10 cellular contexts compared by ENCODE assay signal in genomic region chr5:80686757-80687156, GRCh38. TPM values are rescaled to one million over a fixed set of nuclear protein-coding genes. Genes with fewer than 3 reads are reported as not detected.
DNase-seq lines count a peak whose midpoint lies in the region; ATAC-seq and TF ChIP-seq lines count a peak whose summit lies in the region.
"Had no signal": no experiment of that assay in that cellular context is flagged by ENCODE, and none has a peak within 500 bp of the region (broad histone marks: within the 10 kb centered on the region; RNA-seq: fewer than 3 reads in every experiment).

No MANE protein-coding gene starts in this region.

- peaks cover 22 to 33% of the 10 kb centered on the region in 2 donors for H3K4me1 Mint-ChIP-seq in immature natural killer cell

- in situ Hi-C loops in ACHN (cut with HindIII; ENCODE audit: low pct_ligation_motif_present, low pct_unique_long_range_greater_than_20kb, low sequenced_read_pairs) = no loop called here

- H3K9me3 Mint-ChIP-seq in immature natural killer cell = no peaks in the 10 kb centered on the region
- H3K9me3 Mint-ChIP-seq: activated T-cell treated with anti-CD3 and anti-CD28 coated beads, Interleukin-2, amount 50 U/mL, for 4 hours had no signal

- peak; percentile 14 for TF ChIP-seq CTCF in GM12873 (IDR thresholded peaks at IDR 0.05; ENCODE audit: insufficient read depth, low read depth, low read length, missing control alignments)

- H3K27ac Mint-ChIP-seq in immature natural killer cell = no peak overlapping the region

- H3K36me3 Mint-ChIP-seq in immature natural killer cell = peaks cover 3 to 10% (median 7%) of the 10 kb centered on the region in 3 donors

- H3K27me3 Mint-ChIP-seq in immature natural killer cell (ENCODE audit: low read depth in 3 of 3) = peaks cover 0 to 1% (median 0%) of the 10 kb centered on the region in 3 donors

- DNase-seq in ACHN (peak; percentile 29), SW480 (ENCODE audit: low spot score) (peak; percentile 9), immature natural killer cell (peak; percentile 30 to 44 (median 30)), NCI-H2196 treated with DMSO at 0.1 percent for 48 hours (lab: John Stamatoyannopoulos, UW; ENCODE audit: unreplicated experiment) (no peak)
- DNase-seq: activated T-cell treated with anti-CD3 and anti-CD28 coated beads, Interleukin-2, amount 50 U/mL, for 4 hours; stomach had no signal

- no peak overlapping the region for H3K4me3 Mint-ChIP-seq in immature natural killer cell
- H3K4me3 Mint-ChIP-seq: activated T-cell treated with anti-CD3 and anti-CD28 coated beads, Interleukin-2, amount 50 U/mL, for 4 hours had no signal

- ATAC-seq in GM21390 (IDR thresholded peaks at IDR 0.05; ENCODE audit: unreplicated experiment) (no peak), HG03565 (IDR thresholded peaks at IDR 0.05; ENCODE audit: unreplicated experiment) (no peak), HG03469 (IDR thresholded peaks at IDR 0.05; ENCODE audit: unreplicated experiment) (no peak)
- ATAC-seq: activated T-cell treated with anti-CD3 and anti-CD28 coated beads, Interleukin-2, amount 50 U/mL, for 4 hours had no signal

RNA-seq across cellular contexts. Expression of gene DHFR, which starts 32.0 kb away (rescaled TPM):
- polyA plus RNA-seq in immature natural killer cell = 1 to 10 TPM; 3.2 to 5.9 (median 3.3) TPM

RNA-seq across cellular contexts. Expression of gene MSH3, which starts 32.3 kb away (rescaled TPM):
- polyA plus RNA-seq in immature natural killer cell = 10 to 100 TPM in 2 of 3 donors, 1 to 10 TPM in 1; 5.6 to 13.7 (median 10.3) TPM
